15 cellular contexts compared by ENCODE assay signal in the genomic region with DNA sequence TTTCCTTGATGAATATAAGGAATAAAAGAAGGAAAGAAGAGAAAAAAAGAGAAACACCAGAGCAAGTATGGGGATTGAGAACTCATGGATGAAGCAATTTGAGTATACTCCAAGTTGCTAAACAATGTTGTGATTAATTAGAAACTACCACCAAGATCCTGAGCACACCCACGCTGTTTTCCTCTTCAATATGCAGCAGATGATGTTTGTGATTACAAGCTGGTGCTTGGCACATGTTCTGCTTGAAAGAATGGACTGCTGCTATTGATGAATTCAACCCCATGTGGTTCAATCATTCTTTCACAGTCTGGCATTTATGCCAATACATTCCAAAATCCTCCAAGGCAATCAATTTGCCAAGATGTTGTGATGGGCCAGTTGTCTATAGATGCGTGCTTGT.
A peak's percentile ranks its signal among the peaks of the same experiment; 100 is the strongest.
DNase-seq lines count a peak whose midpoint lies in the region; ATAC-seq and TF ChIP-seq lines count a peak whose summit lies in the region.
"Had no signal": no experiment of that assay in that cellular context is flagged by ENCODE, and none has a peak within 500 bp of the region (broad histone marks: within the 10 kb centered on the region; RNA-seq: fewer than 3 reads in every experiment).

No MANE protein-coding gene starts in this region.

- H3K27ac Mint-ChIP-seq in chondrocyte (ENCODE audit: unreplicated experiment), result no peak overlapping the region
- H3K27ac Mint-ChIP-seq: CD4-positive, alpha-beta memory T cell; HFFc6; IgD-negative memory B cell had no signal

- no peaks in the 10 kb centered on the region for H3K4me1 Mint-ChIP-seq in chondrocyte (ENCODE audit: low read depth)
- H3K4me1 Mint-ChIP-seq: CD4-positive, alpha-beta memory T cell; IgD-negative memory B cell had no signal

- H3K9me3 Mint-ChIP-seq in chondrocyte (ENCODE audit: low read depth), result no peaks in the 10 kb centered on the region

- peaks cover 1% of the 10 kb centered on the region for H3K36me3 Mint-ChIP-seq in chondrocyte (ENCODE audit: low read depth)
- H3K36me3 Mint-ChIP-seq: CD4-positive, alpha-beta memory T cell; IgD-negative memory B cell had no signal

- no peak for TF ChIP-seq CTCF in chondrocyte (IDR thresholded peaks at IDR 0.05)

- H3K4me3 Mint-ChIP-seq in chondrocyte (ENCODE audit: unreplicated experiment), result no peak overlapping the region
- H3K4me3 Mint-ChIP-seq: CD14-positive monocyte; CD4-positive, alpha-beta memory T cell; HFFc6; IgD-negative memory B cell had no signal

- DNase-seq in DMS 273 (lab: John Stamatoyannopoulos, UW; ENCODE audit: unreplicated experiment), result peak; percentile 75
- peak; percentile 78 for DNase-seq in NCI-H446 treated with DMSO at 0.1 percent for 48 hours (lab: John Stamatoyannopoulos, UW)
- peak; percentile 13 for DNase-seq in fibroblast of peridontal ligament (ENCODE audit: extremely low read depth)
- no peak for DNase-seq in chondrocyte (ENCODE audit: low spot score)
- DNase-seq: AML-193; CD4-positive, alpha-beta memory T cell; DND-41; EL; GOT3; HFFc6 had no signal

- no peaks in the 10 kb centered on the region for H3K27me3 Mint-ChIP-seq in chondrocyte (ENCODE audit: low read depth)
- H3K27me3 Mint-ChIP-seq: CD4-positive, alpha-beta memory T cell; IgD-negative memory B cell had no signal

- ATAC-seq in HG03521 (IDR thresholded peaks at IDR 0.05; ENCODE audit: unreplicated experiment) (no peak), HG03378 (IDR thresholded peaks at IDR 0.05; ENCODE audit: unreplicated experiment) (no peak)
- ATAC-seq: HCT116 had no signal
